ENCODE assay signal across 19 cellular contexts in the genomic region with DNA sequence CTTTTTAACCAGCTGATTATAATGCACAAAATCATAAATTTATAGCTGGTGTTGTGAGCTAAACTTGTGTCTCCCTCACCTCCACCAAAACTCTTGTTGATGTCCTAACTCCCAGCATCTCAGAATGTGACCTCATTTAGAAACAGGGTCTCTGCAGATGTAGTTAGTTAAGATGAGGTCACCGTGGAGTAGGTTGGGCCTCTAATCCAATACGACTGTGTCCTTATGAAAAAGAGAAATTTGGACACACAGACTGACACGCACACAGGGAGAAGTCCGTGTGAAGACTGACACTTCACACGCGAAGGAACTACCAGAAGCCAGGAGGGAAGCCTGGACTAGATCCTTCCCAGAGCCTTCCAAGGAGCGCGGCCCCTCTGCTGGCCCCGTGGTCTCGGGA.
"Had no signal": no experiment of that assay in that cellular context is flagged by ENCODE, and none has a peak within 500 bp of the region (broad histone marks: within the 10 kb centered on the region; RNA-seq: fewer than 3 reads in every experiment).

No MANE protein-coding gene starts in this region.

- H3K27me3 Mint-ChIP-seq: activated CD4-positive, alpha-beta T cell treated with anti-CD3 and anti-CD28 coated beads for 36 hours; activated naive CD4-positive, alpha-beta T cell treated with anti-CD3 and anti-CD28 coated beads, Interleukin-2, amount 50 U/mL, for 24 hours; dendritic cell treated with granulocyte-macrophage colony-stimulating factor and Interleukin-4, amounts not matched to agents 40 ng/mL and 50 ng/mL, for 4 days; naive thymus-derived CD4-positive, alpha-beta T cell had no signal

- H3K4me3 Mint-ChIP-seq: activated CD4-positive, alpha-beta T cell treated with anti-CD3 and anti-CD28 coated beads for 36 hours; activated naive CD4-positive, alpha-beta T cell treated with anti-CD3 and anti-CD28 coated beads, Interleukin-2, amount 50 U/mL, for 24 hours; dendritic cell treated with granulocyte-macrophage colony-stimulating factor and Interleukin-4, amounts not matched to agents 40 ng/mL and 50 ng/mL, for 4 days; naive thymus-derived CD4-positive, alpha-beta T cell had no signal

- ATAC-seq: activated CD4-positive, alpha-beta T cell treated with anti-CD3 and anti-CD28 coated beads for 36 hours; esophagus mucosa; gastroesophageal sphincter; heart left ventricle; naive thymus-derived CD4-positive, alpha-beta T cell; stimulated activated naive CD8-positive, alpha-beta T cell treated with anti-CD3 and anti-CD28 coated beads, Interleukin-15, Interleukin-2, amounts not matched to agents 100 U/mL and 50 U/mL, for 24 hours had no signal

- H3K27me3 ChIP-seq: breast epithelium, gastroesophageal sphincter, heart left ventricle, upper lobe of left lung had no signal

- H3K4me1 ChIP-seq: breast epithelium had no signal

- DNase-seq: activated CD4-positive, alpha-beta T cell treated with anti-CD3 and anti-CD28 coated beads for 36 hours; activated CD4-positive, alpha-beta T cell treated with anti-CD3 and anti-CD28 coated beads, Interleukin-2, amount 50 U/mL, for 48 hours; activated gamma-delta T cell; effector CD8-positive, alpha-beta T cell; heart left ventricle; left ventricle myocardium inferior; mammary epithelial cell; naive thymus-derived CD4-positive, alpha-beta T cell; retina; stimulated activated CD4-positive, alpha-beta T cell treated with anti-CD3 and anti-CD28 coated beads, Interleukin-12 subunit alpha, Interleukin-12 subunit beta, amount 100 ng/mL, for 4 hours; stimulated activated CD4-positive, alpha-beta T cell treated with anti-CD3 and anti-CD28 coated beads, Interleukin-1b, Interleukin-23, amount 100 ng/mL, for 48 hours; stimulated activated naive CD8-positive, alpha-beta T cell treated with anti-CD3 and anti-CD28 coated beads, Interleukin-15, Interleukin-2, amounts not matched to agents 100 U/mL and 50 U/mL, for 24 hours; substantia nigra; upper lobe of left lung had no signal

- H3K27ac ChIP-seq: gastroesophageal sphincter, heart left ventricle, left ventricle myocardium inferior, upper lobe of left lung had no signal

- H3K9me3 ChIP-seq: breast epithelium, gastroesophageal sphincter, heart left ventricle, left ventricle myocardium inferior, upper lobe of left lung had no signal

- H3K9me3 Mint-ChIP-seq: activated naive CD4-positive, alpha-beta T cell treated with anti-CD3 and anti-CD28 coated beads, Interleukin-2, amount 50 U/mL, for 24 hours; dendritic cell treated with granulocyte-macrophage colony-stimulating factor and Interleukin-4, amounts not matched to agents 40 ng/mL and 50 ng/mL, for 4 days; naive thymus-derived CD4-positive, alpha-beta T cell had no signal

- H3K4me3 ChIP-seq: breast epithelium, gastroesophageal sphincter, heart left ventricle, left ventricle myocardium inferior, upper lobe of left lung had no signal

- H3K36me3 ChIP-seq: breast epithelium had no signal

- H3K27ac Mint-ChIP-seq: activated CD4-positive, alpha-beta T cell treated with anti-CD3 and anti-CD28 coated beads for 36 hours; activated naive CD4-positive, alpha-beta T cell treated with anti-CD3 and anti-CD28 coated beads, Interleukin-2, amount 50 U/mL, for 24 hours; dendritic cell treated with granulocyte-macrophage colony-stimulating factor and Interleukin-4, amounts not matched to agents 40 ng/mL and 50 ng/mL, for 4 days; naive thymus-derived CD4-positive, alpha-beta T cell had no signal
